ENCODE assay signal across 8 cellular contexts in the genomic region with DNA sequence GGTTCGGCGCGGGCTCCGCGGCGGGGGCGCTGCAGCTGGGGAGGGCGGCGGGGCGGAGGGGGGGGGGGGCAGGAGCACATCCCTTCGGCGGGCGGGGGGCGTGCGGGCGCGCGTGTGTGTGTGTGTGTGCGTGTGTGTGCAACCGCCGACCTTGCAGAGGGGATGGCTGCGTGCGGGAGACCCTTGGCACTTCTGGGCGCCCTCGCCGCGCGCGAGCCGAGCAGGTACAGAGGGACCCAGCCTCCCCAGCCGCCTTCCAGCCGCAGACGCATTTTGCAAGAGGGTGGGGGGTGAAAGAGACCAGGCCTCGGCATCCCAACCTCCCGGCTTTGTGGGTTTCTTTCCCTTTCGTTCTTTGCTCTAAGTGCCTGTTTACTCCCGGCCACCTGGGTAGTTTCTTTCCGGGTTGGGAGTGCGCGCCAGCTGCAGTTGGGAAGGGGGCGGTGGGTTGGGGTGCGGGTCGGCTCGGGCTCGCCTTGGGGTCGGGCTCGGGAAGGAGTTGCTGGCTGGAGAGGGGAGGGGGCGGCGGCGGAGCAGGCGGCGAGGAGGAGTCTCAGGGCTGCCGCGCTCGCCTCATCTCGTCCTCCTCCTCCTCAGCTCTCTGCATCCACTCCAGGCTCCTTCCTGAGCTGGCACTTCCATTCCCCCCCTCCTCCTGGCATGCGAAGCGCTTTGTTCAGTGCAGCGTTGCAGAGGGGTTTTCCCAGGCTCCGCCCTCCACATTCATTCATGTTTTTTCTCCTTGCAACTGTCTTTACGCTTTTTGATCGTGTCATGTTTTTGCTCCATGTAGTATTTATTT.
DNase-seq lines count a peak whose midpoint lies in the region; ATAC-seq and TF ChIP-seq lines count a peak whose summit lies in the region.

No MANE protein-coding gene starts in this region.

- CTCF ChIA-PET in AG04449 (lab: Yijun Ruan, JAX), result interaction anchor here (0.9 to 3.6 kb wide), 10 partner anchors 12 to 359 kb away, joined by 3 to 18 read pairs (median 4); no protein-coding TSS in a partner anchor

- H3K4me3 ChIP-seq in AG04449 (ENCODE audit: low read depth, low read length) (peak overlapping the region; percentile 91), coronary artery (peak overlapping the region; percentile 93)

- TF ChIP-seq POLR2A in GM19193 (IDR thresholded peaks at IDR 0.05; ENCODE audit: extremely low read depth, insufficient read depth, insufficient read length), result peak; percentile 86

- H3K27ac ChIP-seq in coronary artery, result peak overlapping the region; percentile 88 to 100

- no peak for TF ChIP-seq CTCF in AG04449 (IDR thresholded peaks at IDR 0.05; ENCODE audit: insufficient read depth, low read length, missing control alignments)
- no peak for TF ChIP-seq CTCF in coronary artery (IDR thresholded peaks at IDR 0.05)

- POLR2A ChIA-PET in AG04449 (lab: Yijun Ruan, JAX), result interaction anchor here (0.7 to 2.4 kb wide), 4 partner anchors 12 to 273 kb away, joined by 3 to 7 read pairs (median 6); no protein-coding TSS in a partner anchor

- ATAC-seq in HG03439 (IDR thresholded peaks at IDR 0.05; ENCODE audit: unreplicated experiment), result no peak

- no peak for DNase-seq in AG04449 (ENCODE audit: low read depth, low spot score)
- peak; percentile 78 for DNase-seq in NCI-H2227 treated with DMSO at 0.1 percent for 48 hours (lab: John Stamatoyannopoulos, UW)
- peak; percentile 68 to 72 for DNase-seq in activated CD4-positive, alpha-beta T cell treated with anti-CD3 and anti-CD28 coated beads for 4 hours
- peak; percentile 82 for DNase-seq in coronary artery (ENCODE audit: low spot score)
- peak; percentile 97 for DNase-seq in left kidney (ENCODE audit: low read depth, low spot score)
- DNase-seq in stimulated activated CD4-positive, alpha-beta T cell treated with anti-CD3 and anti-CD28 coated beads, Interleukin-1b, Interleukin-23, amount 100 ng/mL, for 48 hours, result peak; percentile 84
